8 cellular contexts compared by ENCODE assay signal in genomic region chr2:181742908-181743722, GRCh38.
DNase-seq lines count a peak whose midpoint lies in the region; ATAC-seq and TF ChIP-seq lines count a peak whose summit lies in the region.

No MANE protein-coding gene starts in this region.

- no peak overlapping the region for H3K9ac ChIP-seq in adipocyte (ENCODE audit: low read length)

- no peaks in the 10 kb centered on the region for H3K9me3 ChIP-seq in adipocyte (ENCODE audit: control insufficient read depth, low read length)
- no peaks in the 10 kb centered on the region for H3K9me3 ChIP-seq in right atrium auricular region

- H3K4me3 ChIP-seq in adipocyte (ENCODE audit: low read length) (no peak overlapping the region), right atrium auricular region (no peak overlapping the region), skeletal muscle cell (ENCODE audit: low read depth, low read length) (no peak overlapping the region)

- H3K27me3 ChIP-seq in adipocyte (replicated peaks; ENCODE audit: control insufficient read depth, insufficient read depth, low read length) = no peaks in the 10 kb centered on the region
- H3K27me3 ChIP-seq in right atrium auricular region = no peaks in the 10 kb centered on the region

- H3K36me3 ChIP-seq in adipocyte (ENCODE audit: control insufficient read depth, insufficient read depth, low read length, severe bottlenecking) (no peaks in the 10 kb centered on the region), right atrium auricular region (no peaks in the 10 kb centered on the region)

- DNase-seq in NCI-H345 (lab: John Stamatoyannopoulos, UW) (peak; percentile 18), NCI-H345 treated with DMSO at 0.1 percent for 48 hours (lab: John Stamatoyannopoulos, UW; ENCODE audit: unreplicated experiment) (no peak), NCI-H526 (lab: John Stamatoyannopoulos, UW) (peak; percentile 28 to 71), adipocyte (ENCODE audit: low read depth) (peak; percentile 83), right atrium auricular region (ENCODE audit: low spot score) (no peak), skeletal muscle cell (ENCODE audit: low read depth) (peak; percentile 11)

- H3K27ac ChIP-seq in right atrium auricular region = no peak overlapping the region

- TF ChIP-seq CTCF in right atrium auricular region (IDR thresholded peaks at IDR 0.05) = peak; percentile 47 to 75

- no peaks in the 10 kb centered on the region for H3K4me1 ChIP-seq in adipocyte (ENCODE audit: control insufficient read depth, insufficient read depth, low read length)
- H3K4me1 ChIP-seq in right atrium auricular region = no peaks in the 10 kb centered on the region

- peak; percentile 57 for ATAC-seq in HG03097 (IDR thresholded peaks at IDR 0.05; ENCODE audit: low FRiP score, unreplicated experiment)
- no peak for ATAC-seq in HG03196 (IDR thresholded peaks at IDR 0.05; ENCODE audit: unreplicated experiment)

Comparison
In these comparisons a context has a peak if more than half of its experiments do, and no peak if none do; other contexts are left out.
1. DNase-seq: peak in NCI-H345 (single experiment), NCI-H526 (2 of 2), adipocyte (single experiment) and skeletal muscle cell (single experiment); none in NCI-H345 treated with DMSO at 0.1 percent for 48 hours (single experiment) and right atrium auricular region (single experiment).